In the genomic region with DNA sequence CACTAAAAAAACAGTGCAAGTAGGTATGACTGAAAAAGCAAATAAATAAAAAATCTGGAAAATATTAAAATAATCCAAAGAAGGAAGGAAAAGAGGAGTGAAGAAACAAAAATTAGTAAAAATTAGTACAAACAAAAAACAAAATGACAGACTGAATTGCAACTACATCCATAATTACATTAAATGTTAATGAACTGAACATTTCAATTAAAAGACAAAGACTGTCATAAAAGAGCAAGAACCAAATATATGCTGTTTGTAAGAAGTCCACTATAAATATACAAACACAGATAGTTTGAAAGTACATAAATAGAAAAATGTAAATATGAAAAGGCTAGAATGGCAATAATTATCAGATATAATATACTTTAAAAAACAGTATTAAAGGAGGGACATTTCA, we compare ENCODE assay signal across 27 cellular contexts.
"Had no signal": no experiment of that assay in that cellular context is flagged by ENCODE, and none has a peak within 500 bp of the region (broad histone marks: within the 10 kb centered on the region; RNA-seq: fewer than 3 reads in every experiment).

No MANE protein-coding gene starts in this region.

- H3K9me3 ChIP-seq: testis, thyroid gland, transverse colon, upper lobe of left lung, upper lobe of right lung, vagina had no signal

- H3K27ac ChIP-seq: stomach, suprapubic skin, testis, thoracic aorta, thyroid gland, tibial artery, tibial nerve, transverse colon, upper lobe of left lung, upper lobe of right lung, uterus, vagina had no signal

- H3K4me3 ChIP-seq: stomach, suprapubic skin, testis, thoracic aorta, thyroid gland, tibial artery, tibial nerve, transverse colon, upper lobe of left lung, upper lobe of right lung, uterus, vagina had no signal

- H3K36me3 ChIP-seq: thoracic aorta, thyroid gland, transverse colon, upper lobe of left lung, upper lobe of right lung, uterus, vagina had no signal

- H3K27me3 ChIP-seq: stomach, suprapubic skin, testis, thyroid gland, tibial artery, tibial nerve, transverse colon, upper lobe of left lung, upper lobe of right lung, uterus, vagina had no signal

- FAIRE-seq: urothelium cell line had no signal

- H3K4me1 ChIP-seq: stomach, suprapubic skin, testis, thyroid gland, tibial artery, tibial nerve, transverse colon, upper lobe of left lung, upper lobe of right lung, uterus, vagina had no signal

- DNase-seq: stimulated activated CD4-positive, alpha-beta T cell treated with anti-CD3 and anti-CD28 coated beads, Interleukin-2, amount 100 ng/mL, for 48 hours; stimulated activated CD4-positive, alpha-beta T cell treated with anti-CD3 and anti-CD28 coated beads, Interleukin-4, amount 100 ng/mL, for 1 hour; stimulated activated CD4-positive, alpha-beta T cell treated with anti-CD3 and anti-CD28 coated beads, Interleukin-4, amount 100 ng/mL, for 24 hours; stimulated activated CD4-positive, alpha-beta T cell treated with anti-CD3 and anti-CD28 coated beads, Interleukin-4, amount 100 ng/mL, for 4 hours; stimulated activated CD8-positive, alpha-beta memory T cell treated with anti-CD3 and anti-CD28 coated beads, Interleukin-4, amount 100 ng/mL, for 48 hours; stimulated activated naive B cell treated with anti-CD40 and anti-IgM and Interleukin-4, amounts not matched to agents 10 μg/mL and 1 μg/mL and 100 μg/mL, for 72 hours; stimulated activated naive CD4-positive, alpha-beta T cell; stimulated activated naive CD4-positive, alpha-beta T cell treated with Interleukin-2 at 50 U/mL for 16 hours; stimulated activated naive CD8-positive, alpha-beta T cell treated with anti-CD3 and anti-CD28 coated beads, Interleukin-15, amount 100 ng/mL, for 72 hours; stimulated activated naive CD8-positive, alpha-beta T cell treated with anti-CD3 and anti-CD28 coated beads, Interleukin-15, Interleukin-2, amounts not matched to agents 100 U/mL and 50 U/mL, for 24 hours; stomach; substantia nigra; testis; thyroid gland; tibial artery; transverse colon; trophoblast cell; upper lobe of left lung; upper lobe of right lung; uterus had no signal

- ATAC-seq: stimulated activated effector memory CD8-positive, alpha-beta T cell treated with anti-CD3 and anti-CD28 coated beads, Interleukin-12 subunit alpha, Interleukin-12 subunit beta, amount 100 ng/mL, for 72 hours; stimulated activated memory B cell treated with anti-CD40 and anti-IgM and Interleukin-4, amounts not matched to agents 10 μg/mL and 1 μg/mL and 100 μg/mL, for 72 hours; stimulated activated naive B cell treated with anti-CD40 and anti-IgM and Interleukin-4, amounts not matched to agents 10 μg/mL and 1 μg/mL and 100 μg/mL, for 72 hours; stimulated activated naive CD8-positive, alpha-beta T cell treated with anti-CD3 and anti-CD28 coated beads, Interleukin-15, amount 100 ng/mL, for 72 hours; stimulated activated naive CD8-positive, alpha-beta T cell treated with anti-CD3 and anti-CD28 coated beads, Interleukin-15, Interleukin-2, amounts not matched to agents 100 U/mL and 50 U/mL, for 24 hours; upper lobe of right lung had no signal
